9 cellular contexts compared by ENCODE assay signal in genomic region chr4:78293841-78294301, GRCh38.
DNase-seq lines count a peak whose midpoint lies in the region; ATAC-seq, FAIRE-seq and TF ChIP-seq lines count a peak whose summit lies in the region.
"Had no signal": no experiment of that assay in that cellular context is flagged by ENCODE, and none has a peak within 500 bp of the region (broad histone marks: within the 10 kb centered on the region; RNA-seq: fewer than 3 reads in every experiment).

No MANE protein-coding gene starts in this region.

- no peak for TF ChIP-seq POLR2A in spleen (IDR thresholded peaks at IDR 0.05)

- intact Hi-C loops in spleen (cut with DNase I; ENCODE audit: low total_unique reads): no loop called here

- TF ChIP-seq CTCF in spleen (IDR thresholded peaks at IDR 0.05 in 8 of 11, conservative IDR thresholded peaks at IDR 0.05 in 3 of 11): no peak

- no peak overlapping the region for H3K4me3 Mint-ChIP-seq in CD8-positive, alpha-beta memory T cell

- ATAC-seq in GM21825 (IDR thresholded peaks at IDR 0.05; ENCODE audit: unreplicated experiment): no peak

- H3K27ac ChIP-seq in CD8-positive, alpha-beta memory T cell (ENCODE audit: low read depth, low read length): no peak overlapping the region
- H3K27ac ChIP-seq in spleen: no peak overlapping the region
- H3K27ac ChIP-seq: parathyroid adenoma had no signal

- no peak overlapping the region for H3K27ac Mint-ChIP-seq in CD8-positive, alpha-beta memory T cell

- H3K4me3 ChIP-seq in CD8-positive, alpha-beta memory T cell (ENCODE audit: low read length): no peak overlapping the region
- no peak overlapping the region for H3K4me3 ChIP-seq in spleen

- no peaks in the 10 kb centered on the region for H3K4me1 Mint-ChIP-seq in CD8-positive, alpha-beta memory T cell

- 64 to 82% (median 76%) methylated on average over 4 of the region's 4 CpGs for WGBS in spleen, 5 donors

- peaks cover 1 to 14% of the 10 kb centered on the region in 2 donors for H3K27me3 Mint-ChIP-seq in CD8-positive, alpha-beta memory T cell

- H3K27me3 ChIP-seq in CD8-positive, alpha-beta memory T cell (ENCODE audit: insufficient read depth, low read length, poor library complexity, severe bottlenecking): no peaks in the 10 kb centered on the region
- no peaks in the 10 kb centered on the region for H3K27me3 ChIP-seq in spleen (replicated peaks in 1 of 7)

- peaks cover 0 to 5% (median 0%) of the 10 kb centered on the region in 5 donors for H3K9me3 Mint-ChIP-seq in CD8-positive, alpha-beta memory T cell

- CTCF ChIA-PET in CD8-positive, alpha-beta memory T cell (lab: Charles Lee): no interaction called here

- POLR2A ChIA-PET in CD8-positive, alpha-beta memory T cell (lab: Charles Lee): no interaction called here

- H3K9me3 ChIP-seq in CD8-positive, alpha-beta memory T cell (ENCODE audit: low read length): no peaks in the 10 kb centered on the region
- no peaks in the 10 kb centered on the region for H3K9me3 ChIP-seq in spleen

- no peaks in the 10 kb centered on the region for H3K4me1 ChIP-seq in CD8-positive, alpha-beta memory T cell (ENCODE audit: insufficient read depth, low read length)
- H3K4me1 ChIP-seq in spleen: peaks cover 0 to 6% (median 0%) of the 10 kb centered on the region in 6 donors
- H3K4me1 ChIP-seq: parathyroid adenoma had no signal

- H3K36me3 Mint-ChIP-seq in CD8-positive, alpha-beta memory T cell: no peaks in the 10 kb centered on the region

- DNase-seq in H4 (ENCODE audit: low spot score) (peak; percentile 76), RCC 7860 (ENCODE audit: low spot score) (peak; percentile 79), fibroblast of peridontal ligament (ENCODE audit: extremely low read depth) (peak; percentile 92), retina (peak; percentile 21), spleen (no peak)
- DNase-seq in CD8-positive, alpha-beta memory T cell: no peak
- DNase-seq: MV-4-11 had no signal

- FAIRE-seq in RCC 7860 (lab: Jason Lieb, UNC): no peak

- no peaks in the 10 kb centered on the region for H3K36me3 ChIP-seq in CD8-positive, alpha-beta memory T cell (ENCODE audit: insufficient read depth, low read length)
- H3K36me3 ChIP-seq in spleen: no peaks in the 10 kb centered on the region

Comparison
In these comparisons a context has a peak if more than half of its experiments do, and no peak if none do; other contexts are left out.
1. DNase-seq: peak in H4 (single experiment), RCC 7860 (single experiment), fibroblast of peridontal ligament (single experiment) and retina (single experiment); none in CD8-positive, alpha-beta memory T cell (0 of 5) and spleen (single experiment).